21 cellular contexts compared by ENCODE assay signal in genomic region chr18:59075923-59076322, GRCh38.
DNase-seq lines count a peak whose midpoint lies in the region; FAIRE-seq and TF ChIP-seq lines count a peak whose summit lies in the region.
"Had no signal": no experiment of that assay in that cellular context is flagged by ENCODE, and none has a peak within 500 bp of the region (broad histone marks: within the 10 kb centered on the region; RNA-seq: fewer than 3 reads in every experiment).

No MANE protein-coding gene starts in this region.

- H3K4me3 ChIP-seq in endothelial cell of umbilical vein (replicated peaks in 1 of 3; ENCODE audit: insufficient read depth in 1 of 3, low read depth in 1 of 3, low read length in 3 of 3) (no peak overlapping the region), MG63 (no peak overlapping the region)
- H3K4me3 ChIP-seq: SJCRH30 had no signal

- POLR2A ChIA-PET in endothelial cell of umbilical vein (lab: Charles Lee) = no interaction called here

- TF ChIP-seq CTCF in endothelial cell of umbilical vein (IDR thresholded peaks at IDR 0.05; ENCODE audit: extremely low read depth in 1 of 2, insufficient read depth in 1 of 2, low read depth in 1 of 2, low read length in 2 of 2) = no peak

- no peaks in the 10 kb centered on the region for H3K4me1 ChIP-seq in endothelial cell of umbilical vein (ENCODE audit: control insufficient read depth, extremely low read depth, insufficient read depth, low read length)
- H3K4me1 ChIP-seq: BE2C, Caco-2, SJCRH30 had no signal

- dilution Hi-C loops in endothelial cell of umbilical vein (cut with MboI; ENCODE audit: extremely low pct_ligation_motif_present, low sequenced_read_pairs) = no loop called here

- H3K9me3 ChIP-seq in endothelial cell of umbilical vein (replicated peaks; ENCODE audit: control insufficient read depth, insufficient read depth, low read length) (no peaks in the 10 kb centered on the region), MG63 (no peaks in the 10 kb centered on the region)
- H3K9me3 ChIP-seq: BE2C, Caco-2, SJCRH30 had no signal

- H3K36me3 ChIP-seq in endothelial cell of umbilical vein (ENCODE audit: control insufficient read depth in 2 of 2, extremely low read depth in 1 of 2, insufficient read depth in 2 of 2, low read length in 2 of 2) (no peaks in the 10 kb centered on the region), MG63 (no peaks in the 10 kb centered on the region)
- H3K36me3 ChIP-seq: BE2C, SJCRH30 had no signal

- no peak overlapping the region for H3K9ac ChIP-seq in endothelial cell of umbilical vein (replicated peaks; ENCODE audit: extremely low read depth, insufficient read depth, low read length)

- no peak for FAIRE-seq in endothelial cell of umbilical vein (lab: Jason Lieb, UNC)

- DNase-seq in NCI-H2196 (lab: John Stamatoyannopoulos, UW; ENCODE audit: unreplicated experiment) (peak; percentile 11), NCI-H2196 treated with DMSO at 0.1 percent for 48 hours (lab: John Stamatoyannopoulos, UW; ENCODE audit: unreplicated experiment) (no peak), DMS153 treated with DMSO at 0.1 percent for 48 hours (lab: John Stamatoyannopoulos, UW; ENCODE audit: unreplicated experiment) (peak; percentile 33), endothelial cell of umbilical vein (ENCODE audit: low read depth, low spot score) (peak; percentile 31), lung microvascular endothelial cell (ENCODE audit: low read depth in 2 of 2) (peak; percentile 13 to 49), MG63 (no peak), NCI-H226 (no peak)
- DNase-seq: BE2C; Caco-2; CD4-positive, alpha-beta T cell; DMS79 treated with DMSO at 0.1 percent for 48 hours; H9; IMR-90; NCI-H1048; NCI-H1436; NCI-H510A treated with DMSO at 0.1 percent for 48 hours; NCI-H774; PC-3; RPMI8226; SJCRH30 had no signal

- H3K9me1 ChIP-seq in endothelial cell of umbilical vein (replicated peaks; ENCODE audit: control insufficient read depth, extremely low read depth, insufficient read depth, low read length) = no peaks in the 10 kb centered on the region

- H3K27ac ChIP-seq in endothelial cell of umbilical vein (ENCODE audit: insufficient read depth, low read depth, low read length) = no peak overlapping the region
- H3K27ac ChIP-seq: HL-60, SJCRH30 had no signal

- H4K20me1 ChIP-seq in endothelial cell of umbilical vein (replicated peaks; ENCODE audit: control insufficient read depth, extremely low read depth, insufficient read depth, low read length) = no peaks in the 10 kb centered on the region

- H3K79me2 ChIP-seq in endothelial cell of umbilical vein (ENCODE audit: control insufficient read depth, insufficient read depth, low read length) = no peaks in the 10 kb centered on the region

- no peak overlapping the region for H3K4me2 ChIP-seq in endothelial cell of umbilical vein (ENCODE audit: insufficient read depth, low read length)

- H2AFZ ChIP-seq in endothelial cell of umbilical vein (ENCODE audit: low read depth, low read length) = no peak overlapping the region

- BruUV-seq in endothelial cell of umbilical vein (replicated peaks; lab: Mats Ljungman, UMichigan) = no TSS peak

- CTCF ChIA-PET in endothelial cell of umbilical vein (lab: Charles Lee) = interaction anchor here (0.7 to 2.5 kb wide), 5 partner anchors 9 to 397 kb away, joined by 4 to 10 read pairs (median 6); no protein-coding TSS in a partner anchor

- intact Hi-C loops in endothelial cell of umbilical vein (cut with micrococcal nuclease) = no loop called here

- TF ChIP-seq POLR2A in endothelial cell of umbilical vein (IDR thresholded peaks at IDR 0.05; ENCODE audit: low read depth, low read length) = no peak

- H3K27me3 ChIP-seq in endothelial cell of umbilical vein (ENCODE audit: control insufficient read depth in 2 of 2, insufficient read depth in 2 of 2, low read length in 2 of 2) (peaks cover 7 to 12% of the 10 kb centered on the region in 2 experiments), MG63 (no peaks in the 10 kb centered on the region)
- H3K27me3 ChIP-seq: BE2C, SJCRH30 had no signal

TF ChIP-seq in endothelial cell of umbilical vein, 7 proteins besides CTCF, POLR2A, EP300 and RAD21:
- TF ChIP-seq MAX (IDR thresholded peaks at IDR 0.05; ENCODE audit: insufficient read depth, insufficient read length) = no peak
- TF ChIP-seq GATA2 (IDR thresholded peaks at IDR 0.05; ENCODE audit: insufficient read depth, insufficient read length, low read depth, low read length) = no peak
- TF ChIP-seq JUN (IDR thresholded peaks at IDR 0.05; ENCODE audit: borderline replicate concordance, insufficient read depth, insufficient read length, low read depth) = no peak
- no peak for TF ChIP-seq FOS (IDR thresholded peaks at IDR 0.05; ENCODE audit: borderline replicate concordance, insufficient read depth, low read length)
- TF ChIP-seq POLR2AphosphoS5 (IDR thresholded peaks at IDR 0.05; ENCODE audit: insufficient read depth, low read depth, low read length) = no peak
- TF ChIP-seq MYC (IDR thresholded peaks at IDR 0.05; ENCODE audit: low read depth, low read length) = no peak
- no peak for TF ChIP-seq EZH2 (IDR thresholded peaks at IDR 0.05; ENCODE audit: borderline replicate concordance, low read depth, low read length, severe bottlenecking)

Comparison
In these comparisons a context has a peak if more than half of its experiments do, and no peak if none do; other contexts are left out.
1. DNase-seq: peak in NCI-H2196 (single experiment), DMS153 treated with DMSO at 0.1 percent for 48 hours (single experiment), endothelial cell of umbilical vein (single experiment) and lung microvascular endothelial cell (2 of 2); none in NCI-H2196 treated with DMSO at 0.1 percent for 48 hours (single experiment), MG63 (single experiment) and NCI-H226 (single experiment).